12 cellular contexts compared by ENCODE assay signal in genomic region chr1:7948950-7949349, GRCh38. TPM values are rescaled to one million over a fixed set of nuclear protein-coding genes. Genes with fewer than 3 reads are reported as not detected.
A peak's percentile ranks its signal among the peaks of the same experiment; 100 is the strongest.
DNase-seq lines count a peak whose midpoint lies in the region; ATAC-seq lines count a peak whose summit lies in the region.
"Had no signal": no experiment of that assay in that cellular context is flagged by ENCODE, and none has a peak within 500 bp of the region (broad histone marks: within the 10 kb centered on the region; RNA-seq: fewer than 3 reads in every experiment).

No MANE protein-coding gene starts in this region.

- H3K27ac Mint-ChIP-seq in T-helper 17 cell = peak overlapping the region; percentile 59
- H3K27ac Mint-ChIP-seq: memory B cell had no signal

- H3K4me3 Mint-ChIP-seq in T-helper 17 cell = peak overlapping the region; percentile 22
- H3K4me3 Mint-ChIP-seq: memory B cell had no signal

- H3K4me1 Mint-ChIP-seq in T-helper 17 cell = peaks cover 22% of the 10 kb centered on the region

- peak; percentile 34 for DNase-seq in activated T-cell treated with anti-CD3 and anti-CD28 coated beads, Interleukin-2, amount 50 U/mL, for 1 hour
- DNase-seq in activated T-cell treated with anti-CD3 and anti-CD28 coated beads for 4 hours (no peak), T-helper 17 cell (no peak), dedifferentiated amniotic fluid mesenchymal stem cell (ENCODE audit: extremely low spot score) (peak; percentile 36), UCSD-AML1 (lab: John Stamatoyannopoulos, UW; ENCODE audit: unreplicated experiment) (no peak), NCI-H345 (lab: John Stamatoyannopoulos, UW) (no peak)
- peak; percentile 58 for DNase-seq in stimulated activated CD4-positive, alpha-beta T cell treated with anti-CD3 and anti-CD28 coated beads, Interleukin-4, amount 100 ng/mL, for 24 hours
- DNase-seq: C1 segment of cervical spinal cord; effector CD8-positive, alpha-beta T cell; NCI-H2029 treated with DMSO at 0.1 percent for 48 hours had no signal

- no peaks in the 10 kb centered on the region for H3K36me3 Mint-ChIP-seq in T-helper 17 cell (ENCODE audit: low read depth)
- H3K36me3 Mint-ChIP-seq: memory B cell had no signal

- H3K27me3 Mint-ChIP-seq in T-helper 17 cell = no peaks in the 10 kb centered on the region
- H3K27me3 Mint-ChIP-seq: memory B cell had no signal

- peak; percentile 86 for ATAC-seq in T-helper 17 cell
- no peak for ATAC-seq in HG03565 (IDR thresholded peaks at IDR 0.05; ENCODE audit: unreplicated experiment)

- H3K9me3 ChIP-seq in T-helper 17 cell (ENCODE audit: control insufficient read depth, low read length, poor library complexity, severe bottlenecking) = no peaks in the 10 kb centered on the region

RNA-seq across cellular contexts. Expression of gene TNFRSF9, which starts 8.3 kb away (rescaled TPM):
- 1 to 10 TPM in 1 of 2 donors, under 1 TPM in 1; 0.50 to 1.1 TPM for total RNA-seq in T-helper 17 cell

RNA-seq across cellular contexts. Expression of gene PARK7, which starts 12.6 kb away (rescaled TPM):
- 100 to 1,000 TPM; 106 to 123 TPM for total RNA-seq in T-helper 17 cell

Comparison
In these comparisons a context has a peak if more than half of its experiments do, and no peak if none do; other contexts are left out.
1. DNase-seq: peak in activated T-cell treated with anti-CD3 and anti-CD28 coated beads, Interleukin-2, amount 50 U/mL, for 1 hour (single experiment), dedifferentiated amniotic fluid mesenchymal stem cell (single experiment) and stimulated activated CD4-positive, alpha-beta T cell treated with anti-CD3 and anti-CD28 coated beads, Interleukin-4, amount 100 ng/mL, for 24 hours (single experiment); none in activated T-cell treated with anti-CD3 and anti-CD28 coated beads for 4 hours (single experiment), T-helper 17 cell (0 of 3), UCSD-AML1 (single experiment) and NCI-H345 (single experiment).